25 cellular contexts compared by ENCODE assay signal in the genomic region with DNA sequence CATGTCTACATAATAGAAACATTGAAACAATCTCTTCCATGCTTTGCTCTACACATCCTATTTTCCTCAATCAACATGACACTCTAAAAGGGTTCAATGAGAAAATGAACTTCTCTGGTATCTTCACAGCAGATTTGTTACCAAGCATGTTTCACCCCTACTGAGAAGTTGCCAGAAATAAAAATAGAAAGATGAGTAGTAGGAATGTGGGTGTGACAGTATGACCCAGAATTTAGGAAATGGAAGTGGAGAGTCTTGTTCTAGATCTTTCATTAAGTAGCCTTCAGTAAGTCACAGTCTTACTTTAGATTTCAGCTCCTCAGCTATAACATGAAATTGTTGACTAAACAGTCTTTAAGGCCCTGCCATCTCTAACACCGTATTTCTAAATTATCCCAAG.
"Had no signal": no experiment of that assay in that cellular context is flagged by ENCODE, and none has a peak within 500 bp of the region (broad histone marks: within the 10 kb centered on the region; RNA-seq: fewer than 3 reads in every experiment).

No MANE protein-coding gene starts in this region.

- H3K4me3 Mint-ChIP-seq: effector memory CD8-positive, alpha-beta T cell; natural killer cell; stimulated activated naive B cell treated with anti-CD40 and anti-IgM and Interleukin-4, amounts not matched to agents 10 μg/mL and 1 μg/mL and 100 μg/mL, for 72 hours; stimulated activated naive CD8-positive, alpha-beta T cell treated with anti-CD3 and anti-CD28 coated beads, Interleukin-15, amount 100 ng/mL, for 72 hours had no signal

- H3K36me3 Mint-ChIP-seq: natural killer cell; stimulated activated naive B cell treated with anti-CD40 and anti-IgM and Interleukin-4, amounts not matched to agents 10 μg/mL and 1 μg/mL and 100 μg/mL, for 72 hours had no signal

- DNase-seq: effector memory CD8-positive, alpha-beta T cell; esophagus squamous epithelium; foreskin keratinocyte; head of caudate nucleus; kidney; left cardiac atrium; left ventricle myocardium inferior; mesenchymal stem cell; natural killer cell; occipital lobe; retina; right lobe of liver; stimulated activated CD4-positive, alpha-beta T cell treated with anti-CD3 and anti-CD28 coated beads, Interleukin-2, amount 100 ng/mL, for 24 hours; stimulated activated CD4-positive, alpha-beta T cell treated with anti-CD3 and anti-CD28 coated beads, Interleukin-4, amount 100 ng/mL, for 4 hours; stimulated activated naive B cell treated with anti-CD40 and anti-IgM and Interleukin-4, amounts not matched to agents 10 μg/mL and 1 μg/mL and 100 μg/mL, for 72 hours; stimulated activated naive CD8-positive, alpha-beta T cell treated with anti-CD3 and anti-CD28 coated beads, Interleukin-15, amount 100 ng/mL, for 72 hours; testis; upper lobe of right lung had no signal

- H3K27ac ChIP-seq: esophagus squamous epithelium, foreskin keratinocyte, hepatocyte, left ventricle myocardium inferior, parathyroid adenoma, prostate gland, right lobe of liver, skin epidermis, testis, tibial nerve, upper lobe of right lung had no signal

- H3K9me3 ChIP-seq: prostate gland, testis, upper lobe of right lung, vagina had no signal

- H3K79me2 ChIP-seq: hepatocyte, parathyroid adenoma had no signal

- H3K4me3 ChIP-seq: esophagus squamous epithelium, hepatocyte, left ventricle myocardium inferior, lung, prostate gland, right lobe of liver, skin epidermis, testis, tibial nerve, upper lobe of right lung, vagina had no signal

- H3K4me1 Mint-ChIP-seq: natural killer cell; stimulated activated naive B cell treated with anti-CD40 and anti-IgM and Interleukin-4, amounts not matched to agents 10 μg/mL and 1 μg/mL and 100 μg/mL, for 72 hours; stimulated activated naive CD8-positive, alpha-beta T cell treated with anti-CD3 and anti-CD28 coated beads, Interleukin-15, amount 100 ng/mL, for 72 hours had no signal

- H3K27me3 Mint-ChIP-seq: stimulated activated naive B cell treated with anti-CD40 and anti-IgM and Interleukin-4, amounts not matched to agents 10 μg/mL and 1 μg/mL and 100 μg/mL, for 72 hours; stimulated activated naive CD8-positive, alpha-beta T cell treated with anti-CD3 and anti-CD28 coated beads, Interleukin-15, amount 100 ng/mL, for 72 hours had no signal

- H3K27ac Mint-ChIP-seq: effector memory CD8-positive, alpha-beta T cell; natural killer cell; stimulated activated naive B cell treated with anti-CD40 and anti-IgM and Interleukin-4, amounts not matched to agents 10 μg/mL and 1 μg/mL and 100 μg/mL, for 72 hours; stimulated activated naive CD8-positive, alpha-beta T cell treated with anti-CD3 and anti-CD28 coated beads, Interleukin-15, amount 100 ng/mL, for 72 hours had no signal

- H3K36me3 ChIP-seq: esophagus squamous epithelium, left ventricle myocardium inferior, prostate gland, right lobe of liver, tibial nerve, upper lobe of right lung, vagina had no signal

- H3K4me1 ChIP-seq: foreskin keratinocyte, parathyroid adenoma, prostate gland, right lobe of liver, testis, upper lobe of right lung, vagina had no signal

- H3K9ac ChIP-seq: parathyroid adenoma had no signal

- H3K27me3 ChIP-seq: esophagus squamous epithelium, foreskin keratinocyte, hepatocyte, right lobe of liver, testis, tibial nerve, upper lobe of right lung, vagina had no signal

- H2AFZ ChIP-seq: hepatocyte, parathyroid adenoma had no signal

- H3K4me2 ChIP-seq: hepatocyte had no signal

- H3K9me3 Mint-ChIP-seq: effector memory CD8-positive, alpha-beta T cell had no signal
